1 cellular context compared by ENCODE assay signal in the genomic region with DNA sequence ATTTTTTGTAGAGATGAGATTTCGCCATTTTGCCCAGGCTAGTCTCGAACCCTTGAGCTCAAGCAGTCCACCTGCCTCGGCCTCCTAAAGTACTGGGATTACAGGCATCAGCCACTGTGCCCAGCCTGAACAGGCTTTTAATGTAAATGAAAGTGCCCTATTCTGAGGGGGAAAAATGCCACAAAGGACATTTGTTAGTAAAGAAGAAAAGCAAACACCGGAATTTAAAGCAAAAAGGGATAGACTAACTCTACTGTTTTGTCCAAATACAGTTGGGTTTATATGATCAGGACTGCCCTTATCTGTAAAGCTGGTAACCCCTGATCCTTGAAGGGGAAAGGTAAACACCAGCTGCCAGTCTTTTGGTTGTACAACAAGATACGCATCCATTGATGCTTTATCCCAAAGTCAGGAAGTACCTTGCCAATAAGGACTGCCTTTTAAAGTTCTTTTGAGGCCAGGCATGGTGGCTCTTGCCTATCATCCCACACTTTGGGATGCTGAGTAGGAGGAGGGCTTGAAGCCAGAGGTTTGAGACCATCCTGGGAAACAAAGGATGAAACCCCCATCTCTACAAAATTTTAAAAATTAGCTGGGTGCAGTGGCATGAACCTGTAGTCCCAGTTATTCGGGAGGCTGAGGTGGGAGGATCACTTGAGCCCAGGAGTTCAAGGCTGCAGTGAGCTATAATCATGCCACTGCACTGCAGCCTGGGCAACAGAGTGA.
TF ChIP-seq lines count a peak whose summit lies in the region.

No MANE protein-coding gene starts in this region.

TF ChIP-seq in HepG2, 621 proteins besides CTCF, POLR2A, EP300 and RAD21 (continued from another document and continues in another):
- TF ChIP-seq, protein P1, sequence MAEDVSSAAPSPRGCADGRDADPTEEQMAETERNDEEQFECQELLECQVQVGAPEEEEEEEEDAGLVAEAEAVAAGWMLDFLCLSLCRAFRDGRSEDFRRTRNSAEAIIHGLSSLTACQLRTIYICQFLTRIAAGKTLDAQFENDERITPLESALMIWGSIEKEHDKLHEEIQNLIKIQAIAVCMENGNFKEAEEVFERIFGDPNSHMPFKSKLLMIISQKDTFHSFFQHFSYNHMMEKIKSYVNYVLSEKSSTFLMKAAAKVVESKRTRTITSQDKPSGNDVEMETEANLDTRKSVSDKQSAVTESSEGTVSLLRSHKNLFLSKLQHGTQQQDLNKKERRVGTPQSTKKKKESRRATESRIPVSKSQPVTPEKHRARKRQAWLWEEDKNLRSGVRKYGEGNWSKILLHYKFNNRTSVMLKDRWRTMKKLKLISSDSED (CRISPR knock-in tag; IDR thresholded peaks at IDR 0.05): no peak
- TF ChIP-seq SSRP1 (CRISPR knock-in tag; IDR thresholded peaks at IDR 0.05): no peak; the same call in 1 of the 2 replicates
- TF ChIP-seq, protein P2, sequence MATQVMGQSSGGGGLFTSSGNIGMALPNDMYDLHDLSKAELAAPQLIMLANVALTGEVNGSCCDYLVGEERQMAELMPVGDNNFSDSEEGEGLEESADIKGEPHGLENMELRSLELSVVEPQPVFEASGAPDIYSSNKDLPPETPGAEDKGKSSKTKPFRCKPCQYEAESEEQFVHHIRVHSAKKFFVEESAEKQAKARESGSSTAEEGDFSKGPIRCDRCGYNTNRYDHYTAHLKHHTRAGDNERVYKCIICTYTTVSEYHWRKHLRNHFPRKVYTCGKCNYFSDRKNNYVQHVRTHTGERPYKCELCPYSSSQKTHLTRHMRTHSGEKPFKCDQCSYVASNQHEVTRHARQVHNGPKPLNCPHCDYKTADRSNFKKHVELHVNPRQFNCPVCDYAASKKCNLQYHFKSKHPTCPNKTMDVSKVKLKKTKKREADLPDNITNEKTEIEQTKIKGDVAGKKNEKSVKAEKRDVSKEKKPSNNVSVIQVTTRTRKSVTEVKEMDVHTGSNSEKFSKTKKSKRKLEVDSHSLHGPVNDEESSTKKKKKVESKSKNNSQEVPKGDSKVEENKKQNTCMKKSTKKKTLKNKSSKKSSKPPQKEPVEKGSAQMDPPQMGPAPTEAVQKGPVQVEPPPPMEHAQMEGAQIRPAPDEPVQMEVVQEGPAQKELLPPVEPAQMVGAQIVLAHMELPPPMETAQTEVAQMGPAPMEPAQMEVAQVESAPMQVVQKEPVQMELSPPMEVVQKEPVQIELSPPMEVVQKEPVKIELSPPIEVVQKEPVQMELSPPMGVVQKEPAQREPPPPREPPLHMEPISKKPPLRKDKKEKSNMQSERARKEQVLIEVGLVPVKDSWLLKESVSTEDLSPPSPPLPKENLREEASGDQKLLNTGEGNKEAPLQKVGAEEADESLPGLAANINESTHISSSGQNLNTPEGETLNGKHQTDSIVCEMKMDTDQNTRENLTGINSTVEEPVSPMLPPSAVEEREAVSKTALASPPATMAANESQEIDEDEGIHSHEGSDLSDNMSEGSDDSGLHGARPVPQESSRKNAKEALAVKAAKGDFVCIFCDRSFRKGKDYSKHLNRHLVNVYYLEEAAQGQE (IDR thresholded peaks at IDR 0.05; ENCODE audit: borderline replicate concordance in 1 of 2, low read depth in 1 of 2, low read length in 2 of 2): no peak; a peak in 1 of 4 replicates
- TF ChIP-seq EED (CRISPR knock-in tag; IDR thresholded peaks at IDR 0.05): no peak
- no peak for TF ChIP-seq JARID2 (CRISPR knock-in tag; IDR thresholded peaks at IDR 0.05; ENCODE audit: insufficient replicate concordance)
- no peak for TF ChIP-seq ZKSCAN5 (CRISPR knock-in tag; IDR thresholded peaks at IDR 0.05)
- no peak; the same call in 1 of the 2 replicates for TF ChIP-seq ZFP36L2 (CRISPR knock-in tag; IDR thresholded peaks at IDR 0.05)
- TF ChIP-seq ZNF251 (CRISPR knock-in tag; IDR thresholded peaks at IDR 0.05): no peak
- no peak for TF ChIP-seq TBL1XR1 (IDR thresholded peaks at IDR 0.05; ENCODE audit: borderline replicate concordance, low read length, partially characterized antibody)
- peak; percentile 92 for TF ChIP-seq CREM (IDR thresholded peaks at IDR 0.05)
- TF ChIP-seq CREM (CRISPR knock-in tag; IDR thresholded peaks at IDR 0.05): no peak
- TF ChIP-seq HNRNPL (IDR thresholded peaks at IDR 0.05; ENCODE audit: low read depth, low read length): 0 out of 2 replicates have a peak, but pooled peaks have one; percentile 46
- TF ChIP-seq RELA (CRISPR knock-in tag; IDR thresholded peaks at IDR 0.05): no peak
- TF ChIP-seq YEATS2 (CRISPR knock-in tag; IDR thresholded peaks at IDR 0.05; ENCODE audit: borderline replicate concordance): peak; percentile 60; the same call in 1 of the 2 replicates
- TF ChIP-seq, protein P3, sequence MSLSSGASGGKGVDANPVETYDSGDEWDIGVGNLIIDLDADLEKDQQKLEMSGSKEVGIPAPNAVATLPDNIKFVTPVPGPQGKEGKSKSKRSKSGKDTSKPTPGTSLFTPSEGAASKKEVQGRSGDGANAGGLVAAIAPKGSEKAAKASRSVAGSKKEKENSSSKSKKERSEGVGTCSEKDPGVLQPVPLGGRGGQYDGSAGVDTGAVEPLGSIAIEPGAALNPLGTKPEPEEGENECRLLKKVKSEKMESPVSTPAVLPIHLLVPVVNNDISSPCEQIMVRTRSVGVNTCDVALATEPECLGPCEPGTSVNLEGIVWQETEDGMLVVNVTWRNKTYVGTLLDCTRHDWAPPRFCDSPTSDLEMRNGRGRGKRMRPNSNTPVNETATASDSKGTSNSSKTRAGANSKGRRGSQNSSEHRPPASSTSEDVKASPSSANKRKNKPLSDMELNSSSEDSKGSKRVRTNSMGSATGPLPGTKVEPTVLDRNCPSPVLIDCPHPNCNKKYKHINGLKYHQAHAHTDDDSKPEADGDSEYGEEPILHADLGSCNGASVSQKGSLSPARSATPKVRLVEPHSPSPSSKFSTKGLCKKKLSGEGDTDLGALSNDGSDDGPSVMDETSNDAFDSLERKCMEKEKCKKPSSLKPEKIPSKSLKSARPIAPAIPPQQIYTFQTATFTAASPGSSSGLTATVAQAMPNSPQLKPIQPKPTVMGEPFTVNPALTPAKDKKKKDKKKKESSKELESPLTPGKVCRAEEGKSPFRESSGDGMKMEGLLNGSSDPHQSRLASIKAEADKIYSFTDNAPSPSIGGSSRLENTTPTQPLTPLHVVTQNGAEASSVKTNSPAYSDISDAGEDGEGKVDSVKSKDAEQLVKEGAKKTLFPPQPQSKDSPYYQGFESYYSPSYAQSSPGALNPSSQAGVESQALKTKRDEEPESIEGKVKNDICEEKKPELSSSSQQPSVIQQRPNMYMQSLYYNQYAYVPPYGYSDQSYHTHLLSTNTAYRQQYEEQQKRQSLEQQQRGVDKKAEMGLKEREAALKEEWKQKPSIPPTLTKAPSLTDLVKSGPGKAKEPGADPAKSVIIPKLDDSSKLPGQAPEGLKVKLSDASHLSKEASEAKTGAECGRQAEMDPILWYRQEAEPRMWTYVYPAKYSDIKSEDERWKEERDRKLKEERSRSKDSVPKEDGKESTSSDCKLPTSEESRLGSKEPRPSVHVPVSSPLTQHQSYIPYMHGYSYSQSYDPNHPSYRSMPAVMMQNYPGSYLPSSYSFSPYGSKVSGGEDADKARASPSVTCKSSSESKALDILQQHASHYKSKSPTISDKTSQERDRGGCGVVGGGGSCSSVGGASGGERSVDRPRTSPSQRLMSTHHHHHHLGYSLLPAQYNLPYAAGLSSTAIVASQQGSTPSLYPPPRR (CRISPR knock-in tag; IDR thresholded peaks at IDR 0.05; ENCODE audit: borderline replicate concordance): peak; percentile 99
- TF ChIP-seq EZH2 (conservative IDR thresholded peaks at IDR 0.05; ENCODE audit: low read depth, low read length): no peak
- TF ChIP-seq, protein P4, sequence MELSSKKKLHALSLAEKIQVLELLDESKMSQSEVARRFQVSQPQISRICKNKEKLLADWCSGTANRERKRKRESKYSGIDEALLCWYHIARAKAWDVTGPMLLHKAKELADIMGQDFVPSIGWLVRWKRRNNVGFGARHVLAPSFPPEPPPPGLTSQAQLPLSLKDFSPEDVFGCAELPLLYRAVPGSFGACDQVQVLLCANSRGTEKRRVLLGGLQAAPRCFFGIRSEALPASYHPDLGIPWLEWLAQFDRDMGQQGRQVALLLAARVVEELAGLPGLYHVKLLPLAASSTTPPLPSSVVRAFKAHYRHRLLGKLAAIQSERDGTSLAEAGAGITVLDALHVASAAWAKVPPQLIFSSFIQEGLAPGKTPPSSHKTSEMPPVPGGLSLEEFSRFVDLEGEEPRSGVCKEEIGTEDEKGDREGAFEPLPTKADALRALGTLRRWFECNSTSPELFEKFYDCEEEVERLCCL (CRISPR knock-in tag; IDR thresholded peaks at IDR 0.05; ENCODE audit: borderline replicate concordance): no peak
- TF ChIP-seq MIER2 (CRISPR knock-in tag; IDR thresholded peaks at IDR 0.05): peak; percentile 72; the same call in 1 of the 2 replicates
- no peak for TF ChIP-seq SCMH1 (CRISPR knock-in tag; IDR thresholded peaks at IDR 0.05; ENCODE audit: borderline replicate concordance)
- TF ChIP-seq ATF7-NPFF (CRISPR knock-in tag; IDR thresholded peaks at IDR 0.05; ENCODE audit: low read depth): peak; percentile 81; the same call in 1 of the 2 replicates
- TF ChIP-seq IRX3 (CRISPR knock-in tag; IDR thresholded peaks at IDR 0.05; ENCODE audit: borderline replicate concordance, low read depth): no peak
- TF ChIP-seq RARG (CRISPR knock-in tag; IDR thresholded peaks at IDR 0.05; ENCODE audit: low read depth): no peak
- TF ChIP-seq, protein P5, sequence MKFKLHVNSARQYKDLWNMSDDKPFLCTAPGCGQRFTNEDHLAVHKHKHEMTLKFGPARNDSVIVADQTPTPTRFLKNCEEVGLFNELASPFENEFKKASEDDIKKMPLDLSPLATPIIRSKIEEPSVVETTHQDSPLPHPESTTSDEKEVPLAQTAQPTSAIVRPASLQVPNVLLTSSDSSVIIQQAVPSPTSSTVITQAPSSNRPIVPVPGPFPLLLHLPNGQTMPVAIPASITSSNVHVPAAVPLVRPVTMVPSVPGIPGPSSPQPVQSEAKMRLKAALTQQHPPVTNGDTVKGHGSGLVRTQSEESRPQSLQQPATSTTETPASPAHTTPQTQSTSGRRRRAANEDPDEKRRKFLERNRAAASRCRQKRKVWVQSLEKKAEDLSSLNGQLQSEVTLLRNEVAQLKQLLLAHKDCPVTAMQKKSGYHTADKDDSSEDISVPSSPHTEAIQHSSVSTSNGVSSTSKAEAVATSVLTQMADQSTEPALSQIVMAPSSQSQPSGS (CRISPR knock-in tag; IDR thresholded peaks at IDR 0.05): peak; percentile 84; the same call in 1 of the 2 replicates
- TF ChIP-seq CCAR2 (optimal IDR thresholded peaks at IDR 0.05; ENCODE audit: low read depth, low read length): no peak
- TF ChIP-seq AKAP8 (CRISPR knock-in tag; IDR thresholded peaks at IDR 0.05): 0 out of 2 replicates have a peak, but pooled peaks have one; percentile 28
- TF ChIP-seq ZNF264 (CRISPR knock-in tag; IDR thresholded peaks at IDR 0.05): peak; percentile 73; the same call in 1 of the 2 replicates
- TF ChIP-seq, protein P6, sequence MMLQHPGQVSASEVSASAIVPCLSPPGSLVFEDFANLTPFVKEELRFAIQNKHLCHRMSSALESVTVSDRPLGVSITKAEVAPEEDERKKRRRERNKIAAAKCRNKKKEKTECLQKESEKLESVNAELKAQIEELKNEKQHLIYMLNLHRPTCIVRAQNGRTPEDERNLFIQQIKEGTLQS (CRISPR knock-in tag; IDR thresholded peaks at IDR 0.05): no peak
- no peak for TF ChIP-seq ZC3H4 (CRISPR knock-in tag; IDR thresholded peaks at IDR 0.05; ENCODE audit: borderline replicate concordance)
- peak; percentile 87 for TF ChIP-seq CBFB (CRISPR knock-in tag; IDR thresholded peaks at IDR 0.05)
- TF ChIP-seq RFX5 (IDR thresholded peaks at IDR 0.05; ENCODE audit: low read depth, low read length): no peak
- 0 out of 2 replicates have a peak, but pooled peaks have one; percentile 55 for TF ChIP-seq MTF1 (CRISPR knock-in tag; IDR thresholded peaks at IDR 0.05)
- TF ChIP-seq, protein P7, sequence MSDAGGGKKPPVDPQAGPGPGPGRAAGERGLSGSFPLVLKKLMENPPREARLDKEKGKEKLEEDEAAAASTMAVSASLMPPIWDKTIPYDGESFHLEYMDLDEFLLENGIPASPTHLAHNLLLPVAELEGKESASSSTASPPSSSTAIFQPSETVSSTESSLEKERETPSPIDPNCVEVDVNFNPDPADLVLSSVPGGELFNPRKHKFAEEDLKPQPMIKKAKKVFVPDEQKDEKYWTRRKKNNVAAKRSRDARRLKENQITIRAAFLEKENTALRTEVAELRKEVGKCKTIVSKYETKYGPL (CRISPR knock-in tag; IDR thresholded peaks at IDR 0.05): peak; percentile 85
- no peak for TF ChIP-seq CAMTA2 (CRISPR knock-in tag; IDR thresholded peaks at IDR 0.05; ENCODE audit: borderline replicate concordance)
- peak; percentile 67 for TF ChIP-seq ATF1 (CRISPR knock-in tag; IDR thresholded peaks at IDR 0.05)
- no peak for TF ChIP-seq FOXC1 (CRISPR knock-in tag; IDR thresholded peaks at IDR 0.05; ENCODE audit: borderline replicate concordance)
- no peak for TF ChIP-seq BHLHE40 (IDR thresholded peaks at IDR 0.05; ENCODE audit: low read length)
- TF ChIP-seq JUND (CRISPR knock-in tag; IDR thresholded peaks at IDR 0.05): peak; percentile 81
- TF ChIP-seq PHF8 (CRISPR knock-in tag; IDR thresholded peaks at IDR 0.05): no peak
- TF ChIP-seq CHCHD3 (CRISPR knock-in tag; IDR thresholded peaks at IDR 0.05): no peak
- no peak for TF ChIP-seq ZFY (CRISPR knock-in tag; IDR thresholded peaks at IDR 0.05)
- TF ChIP-seq ELF1 (CRISPR knock-in tag; IDR thresholded peaks at IDR 0.05): peak; percentile 82
- peak; percentile 72 for TF ChIP-seq ZSCAN25 (CRISPR knock-in tag; IDR thresholded peaks at IDR 0.05)
- TF ChIP-seq, protein P8, sequence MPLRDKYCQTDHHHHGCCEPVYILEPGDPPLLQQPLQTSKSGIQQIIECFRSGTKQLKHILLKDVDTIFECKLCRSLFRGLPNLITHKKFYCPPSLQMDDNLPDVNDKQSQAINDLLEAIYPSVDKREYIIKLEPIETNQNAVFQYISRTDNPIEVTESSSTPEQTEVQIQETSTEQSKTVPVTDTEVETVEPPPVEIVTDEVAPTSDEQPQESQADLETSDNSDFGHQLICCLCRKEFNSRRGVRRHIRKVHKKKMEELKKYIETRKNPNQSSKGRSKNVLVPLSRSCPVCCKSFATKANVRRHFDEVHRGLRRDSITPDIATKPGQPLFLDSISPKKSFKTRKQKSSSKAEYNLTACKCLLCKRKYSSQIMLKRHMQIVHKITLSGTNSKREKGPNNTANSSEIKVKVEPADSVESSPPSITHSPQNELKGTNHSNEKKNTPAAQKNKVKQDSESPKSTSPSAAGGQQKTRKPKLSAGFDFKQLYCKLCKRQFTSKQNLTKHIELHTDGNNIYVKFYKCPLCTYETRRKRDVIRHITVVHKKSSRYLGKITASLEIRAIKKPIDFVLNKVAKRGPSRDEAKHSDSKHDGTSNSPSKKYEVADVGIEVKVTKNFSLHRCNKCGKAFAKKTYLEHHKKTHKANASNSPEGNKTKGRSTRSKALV (CRISPR knock-in tag; IDR thresholded peaks at IDR 0.05): peak; percentile 89
- no peak for TF ChIP-seq ZNF430 (CRISPR knock-in tag; IDR thresholded peaks at IDR 0.05)
- no peak for TF ChIP-seq ZNF672 (CRISPR knock-in tag; IDR thresholded peaks at IDR 0.05)
- TF ChIP-seq, protein P9, sequence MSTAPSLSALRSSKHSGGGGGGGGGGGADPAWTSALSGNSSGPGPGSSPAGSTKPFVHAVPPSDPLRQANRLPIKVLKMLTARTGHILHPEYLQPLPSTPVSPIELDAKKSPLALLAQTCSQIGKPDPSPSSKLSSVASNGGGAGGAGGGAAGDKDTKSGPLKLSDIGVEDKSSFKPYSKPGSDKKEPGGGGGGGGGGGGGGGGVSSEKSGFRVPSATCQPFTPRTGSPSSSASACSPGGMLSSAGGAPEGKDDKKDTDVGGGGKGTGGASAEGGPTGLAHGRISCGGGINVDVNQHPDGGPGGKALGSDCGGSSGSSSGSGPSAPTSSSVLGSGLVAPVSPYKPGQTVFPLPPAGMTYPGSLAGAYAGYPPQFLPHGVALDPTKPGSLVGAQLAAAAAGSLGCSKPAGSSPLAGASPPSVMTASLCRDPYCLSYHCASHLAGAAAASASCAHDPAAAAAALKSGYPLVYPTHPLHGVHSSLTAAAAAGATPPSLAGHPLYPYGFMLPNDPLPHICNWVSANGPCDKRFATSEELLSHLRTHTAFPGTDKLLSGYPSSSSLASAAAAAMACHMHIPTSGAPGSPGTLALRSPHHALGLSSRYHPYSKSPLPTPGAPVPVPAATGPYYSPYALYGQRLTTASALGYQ (CRISPR knock-in tag; IDR thresholded peaks at IDR 0.05): peak; percentile 99
